10 cellular contexts compared by ENCODE assay signal in the genomic region with DNA sequence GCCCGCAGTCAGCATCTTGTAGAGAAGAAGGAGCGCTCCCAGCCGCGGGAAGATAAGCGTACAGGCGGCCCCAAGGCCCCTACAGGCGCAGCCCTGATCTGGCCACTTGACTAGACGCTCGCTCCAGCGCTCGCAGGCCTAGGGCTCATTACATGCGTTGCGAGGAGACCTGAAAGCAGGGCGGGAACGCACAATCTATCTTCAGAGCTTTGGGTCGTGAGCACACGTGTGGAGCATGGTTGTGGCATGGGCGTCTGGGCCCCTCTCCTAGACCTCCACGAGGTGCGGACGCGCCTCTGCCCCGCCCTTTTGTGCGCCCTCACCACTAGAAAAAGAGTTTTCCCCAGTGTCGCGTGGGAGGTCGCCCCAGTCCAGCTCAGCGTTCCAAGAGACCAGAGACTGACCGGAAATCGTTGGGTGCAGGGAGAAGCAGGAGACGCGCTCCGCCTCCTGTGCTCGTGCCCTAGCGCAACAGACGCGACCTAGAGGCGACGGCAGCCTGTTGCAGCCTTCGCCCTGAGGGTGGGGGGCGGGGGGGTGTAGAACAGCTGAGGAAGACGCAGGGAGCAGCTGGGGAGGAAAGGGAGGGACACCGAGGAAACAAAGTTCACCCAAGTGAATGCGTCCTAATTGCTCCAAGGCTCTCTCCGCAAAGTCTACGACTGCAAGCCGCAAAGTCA. TPM values are rescaled to one million over a fixed set of nuclear protein-coding genes. Genes with fewer than 3 reads are reported as not detected.
A peak's percentile ranks its signal among the peaks of the same experiment; 100 is the strongest.
DNase-seq lines count a peak whose midpoint lies in the region; ATAC-seq and TF ChIP-seq lines count a peak whose summit lies in the region.
"Had no signal": no experiment of that assay in that cellular context is flagged by ENCODE, and none has a peak within 500 bp of the region (broad histone marks: within the 10 kb centered on the region; RNA-seq: fewer than 3 reads in every experiment).

No MANE protein-coding gene starts in this region.

- ATAC-seq in activated CD4-positive, CD25-positive, alpha-beta regulatory T cell treated with anti-CD3 and anti-CD28 coated beads, Interleukin-2, amount 50 U/mL, for 24 hours, result peak; percentile 34 to 36
- peak; percentile 74 for ATAC-seq in lung (ENCODE audit: insufficient read depth, low FRiP score)

- H3K36me3 ChIP-seq in duodenal mucosa (ENCODE audit: control insufficient read depth in 1 of 2, insufficient read depth in 2 of 2, low read length in 2 of 2), result no peaks in the 10 kb centered on the region
- no peaks in the 10 kb centered on the region for H3K36me3 ChIP-seq in lung (ENCODE audit: control insufficient read depth in 2 of 2, insufficient read depth in 2 of 2, low read length in 2 of 2)
- peaks cover 0 to 1% (median 0%) of the 10 kb centered on the region in 3 donors for H3K36me3 ChIP-seq in tibial nerve
- H3K36me3 ChIP-seq: BLaER1 had no signal

- H3K27me3 ChIP-seq in duodenal mucosa (ENCODE audit: control insufficient read depth in 1 of 2, insufficient read depth in 2 of 2, low read length in 2 of 2), result peaks cover 19 to 25% of the 10 kb centered on the region in 2 donors
- no peaks in the 10 kb centered on the region for H3K27me3 ChIP-seq in lung (ENCODE audit: control insufficient read depth, insufficient read depth)
- peaks cover 0 to 8% of the 10 kb centered on the region in 2 donors for H3K27me3 ChIP-seq in tibial nerve

- H3K27ac ChIP-seq in duodenal mucosa (ENCODE audit: low read depth, low read length) (peak overlapping the region; percentile 52), lung (ENCODE audit: low read depth in 1 of 2, low read length in 1 of 2) (peak overlapping the region in 1 of 2 donors; percentile 57), tibial nerve (peak overlapping the region; percentile 68 to 89 (median 84))
- H3K27ac ChIP-seq: BLaER1 had no signal

- no peak for DNase-seq in activated CD4-positive, CD25-positive, alpha-beta regulatory T cell (lab: John Stamatoyannopoulos, UW)
- no peak for DNase-seq in lung (ENCODE audit: low spot score)
- peak in 1 of 2 donors; percentile 53 for DNase-seq in tibial nerve (ENCODE audit: low spot score in 2 of 2)
- no peak for DNase-seq in activated effector memory CD4-positive, alpha-beta T cell treated with Interleukin-2 at 50 U/mL for 16 hours
- DNase-seq in NCI-H1436 (lab: John Stamatoyannopoulos, UW), result no peak
- DNase-seq in NCI-H345 (lab: John Stamatoyannopoulos, UW), result no peak
- DNase-seq: KBM-7 had no signal

- H3K9me3 ChIP-seq in duodenal mucosa (ENCODE audit: control insufficient read depth in 1 of 2, low read length in 2 of 2) (no peaks in the 10 kb centered on the region), lung (ENCODE audit: control insufficient read depth in 2 of 2, insufficient read depth in 1 of 2, low read length in 1 of 2) (no peaks in the 10 kb centered on the region), tibial nerve (no peaks in the 10 kb centered on the region)

- H3K4me1 ChIP-seq in duodenal mucosa (ENCODE audit: control insufficient read depth in 1 of 2, insufficient read depth in 2 of 2, low read length in 2 of 2), result peaks cover 15 to 20% of the 10 kb centered on the region in 2 donors
- peaks cover 2 to 14% of the 10 kb centered on the region in 2 donors for H3K4me1 ChIP-seq in lung (ENCODE audit: control insufficient read depth in 2 of 2, insufficient read depth in 2 of 2, low read length in 2 of 2)
- H3K4me1 ChIP-seq in tibial nerve, result peaks cover 0 to 29% (median 0%) of the 10 kb centered on the region in 4 donors

- WGBS in lung, 2 donors, result 6 to 8% methylated on average over 47 of the region's 47 CpGs
- WGBS in tibial nerve, 2 donors, result 19 to 21% methylated on average over 43 to 46 of the region's 47 CpGs

- TF ChIP-seq CTCF in lung (IDR thresholded peaks at IDR 0.05; ENCODE audit: control extremely low read depth, extremely low read depth) (no peak), tibial nerve (IDR thresholded peaks at IDR 0.05) (peak in 3 of 5 experiments; percentile 15 to 58 (median 50))

- H3K4me3 ChIP-seq in duodenal mucosa (ENCODE audit: low read depth in 1 of 2, low read length in 2 of 2) (peak overlapping the region; percentile 79 to 80), lung (no peak overlapping the region), tibial nerve (peak overlapping the region; percentile 39 to 56 (median 48))
- H3K4me3 ChIP-seq: BLaER1 had no signal

- TF ChIP-seq POLR2A in tibial nerve (IDR thresholded peaks at IDR 0.05), result peak in 1 of 2 donors; percentile 62

- peak in 1 of 2 donors; percentile 63 for TF ChIP-seq EP300 in tibial nerve (IDR thresholded peaks at IDR 0.05)

- H3K9ac ChIP-seq in duodenal mucosa (ENCODE audit: low read depth in 1 of 2, low read length in 2 of 2), result peak overlapping the region; percentile 55 to 76
- H3K9ac ChIP-seq: BLaER1 had no signal

RNA-seq across cellular contexts. Expression of gene NR4A2, which starts 12.6 kb away (rescaled TPM):
- total RNA-seq in lung (1 to 10 TPM; 4.2 to 7.9 TPM), tibial nerve (10 to 100 TPM; 14.7 to 31.5 (median 22.4) TPM)
- 1 to 10 TPM; 3.7 to 7.0 TPM for polyA plus RNA-seq in lung
